In the genomic region with DNA sequence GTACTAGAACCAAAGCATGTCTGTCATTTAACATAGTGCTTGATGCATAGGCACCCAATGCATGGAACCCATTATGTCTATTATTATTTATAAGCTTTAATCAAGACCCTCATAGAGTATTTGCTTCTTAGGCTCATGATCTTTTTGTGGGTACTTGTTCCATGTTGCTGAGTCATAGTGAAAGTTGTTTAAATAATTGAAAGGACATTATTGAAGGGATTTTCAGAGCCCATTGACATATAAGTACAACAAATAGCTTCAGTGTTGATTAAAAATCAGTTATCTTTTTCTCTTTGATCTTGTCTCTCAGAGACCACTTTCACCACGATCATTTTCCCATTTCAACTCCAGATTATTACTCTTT, we compare ENCODE assay signal across 16 cellular contexts.
"Had no signal": no experiment of that assay in that cellular context is flagged by ENCODE, and none has a peak within 500 bp of the region (broad histone marks: within the 10 kb centered on the region; RNA-seq: fewer than 3 reads in every experiment).

No MANE protein-coding gene starts in this region.

- H3K27ac Mint-ChIP-seq: immature natural killer cell; naive thymus-derived CD8-positive, alpha-beta T cell had no signal

- H3K27me3 ChIP-seq: gastroesophageal sphincter, neutrophil, ovary, right atrium auricular region had no signal

- FAIRE-seq: small intestine had no signal

- H3K4me1 ChIP-seq: right atrium auricular region had no signal

- DNase-seq: cortex of kidney; dorsolateral prefrontal cortex; effector CD8-positive, alpha-beta T cell; immature natural killer cell; kidney glomerular epithelial cell; mucosa of descending colon; naive thymus-derived CD8-positive, alpha-beta T cell; ovary; small intestine; stimulated activated CD4-positive, alpha-beta T cell treated with anti-CD3 and anti-CD28 coated beads, Interleukin-12 subunit alpha, Interleukin-12 subunit beta, amount 100 ng/mL, for 4 hours; stimulated activated naive CD4-positive, alpha-beta T cell treated with Interleukin-2 at 50 U/mL for 16 hours; trophoblast cell had no signal

- H3K9me3 ChIP-seq: gastroesophageal sphincter, mucosa of descending colon, neutrophil, ovary, right atrium auricular region had no signal

- H3K4me3 ChIP-seq: dorsolateral prefrontal cortex, gastroesophageal sphincter, mucosa of descending colon, ovary, right atrium auricular region had no signal

- H3K27ac ChIP-seq: dorsolateral prefrontal cortex, gastroesophageal sphincter, neutrophil, ovary, right atrium auricular region had no signal

- H3K36me3 ChIP-seq: gastroesophageal sphincter, neutrophil, ovary, right atrium auricular region had no signal

- ATAC-seq: esophagus mucosa; gastroesophageal sphincter; mucosa of descending colon; naive thymus-derived CD8-positive, alpha-beta T cell had no signal

- H3K36me3 Mint-ChIP-seq: immature natural killer cell; naive thymus-derived CD8-positive, alpha-beta T cell had no signal

- H3K4me3 Mint-ChIP-seq: immature natural killer cell; naive thymus-derived CD8-positive, alpha-beta T cell had no signal

- H3K4me1 Mint-ChIP-seq: immature natural killer cell; naive thymus-derived CD8-positive, alpha-beta T cell had no signal
